In genomic region chr1:118481091-118481490, GRCh38 we compare ENCODE assay signal across 22 cellular contexts.
"Had no signal": no experiment of that assay in that cellular context is flagged by ENCODE, and none has a peak within 500 bp of the region (broad histone marks: within the 10 kb centered on the region; RNA-seq: fewer than 3 reads in every experiment).

No MANE protein-coding gene starts in this region.

- H3K27me3 Mint-ChIP-seq: activated CD4-positive, alpha-beta T cell treated with anti-CD3 and anti-CD28 coated beads, Interleukin-2, amount 10 ng/mL, durations not matched to agents 7 days and 5 days; activated naive CD4-positive, alpha-beta T cell treated with anti-CD3 and anti-CD28 coated beads, Interleukin-2, amount 10 ng/mL, durations not matched to agents 7 days and 5 days; dendritic cell treated with granulocyte-macrophage colony-stimulating factor and Interleukin-4, amounts not matched to agents 40 ng/mL and 50 ng/mL, for 4 days; naive thymus-derived CD8-positive, alpha-beta T cell; stimulated activated memory B cell treated with anti-CD40 and anti-IgM and Interleukin-4, amounts not matched to agents 10 μg/mL and 1 μg/mL and 100 μg/mL, for 72 hours had no signal

- H3K4me3 Mint-ChIP-seq: activated CD4-positive, alpha-beta T cell treated with anti-CD3 and anti-CD28 coated beads, Interleukin-2, amount 10 ng/mL, durations not matched to agents 7 days and 5 days; activated CD8-positive, alpha-beta T cell treated with anti-CD3 and anti-CD28 coated beads, Interleukin-2, amount 10 ng/mL, durations not matched to agents 7 days and 5 days; activated naive CD4-positive, alpha-beta T cell treated with anti-CD3 and anti-CD28 coated beads, Interleukin-2, amount 10 ng/mL, durations not matched to agents 7 days and 5 days; activated T-cell treated with anti-CD3 and anti-CD28 coated beads, Interleukin-2, amount 50 U/mL, for 4 hours; dendritic cell treated with granulocyte-macrophage colony-stimulating factor and Interleukin-4, amounts not matched to agents 40 ng/mL and 50 ng/mL, for 4 days; immature natural killer cell; naive thymus-derived CD8-positive, alpha-beta T cell; stimulated activated memory B cell treated with anti-CD40 and anti-IgM and Interleukin-4, amounts not matched to agents 10 μg/mL and 1 μg/mL and 100 μg/mL, for 72 hours had no signal

- DNase-seq: activated CD4-positive, alpha-beta T cell treated with anti-CD3 and anti-CD28 coated beads, Interleukin-2, amount 10 ng/mL, durations not matched to agents 7 days and 5 days; activated CD4-positive, CD25-positive, alpha-beta regulatory T cell; activated CD8-positive, alpha-beta memory T cell treated with anti-CD3 and anti-CD28 coated beads, Interleukin-2, amount 50 U/mL, for 4 hours; activated CD8-positive, alpha-beta T cell treated with anti-CD3 and anti-CD28 coated beads, Interleukin-2, amount 10 ng/mL, durations not matched to agents 7 days and 5 days; activated naive CD4-positive, alpha-beta T cell treated with anti-CD3 and anti-CD28 coated beads, Interleukin-2, amount 10 ng/mL, durations not matched to agents 7 days and 5 days; activated T-cell treated with anti-CD3 and anti-CD28 coated beads, Interleukin-2, amount 50 U/mL, for 4 hours; cerebellar nuclear complex; effector memory CD4-positive, alpha-beta T cell; esophagus squamous epithelium; heart right ventricle; immature natural killer cell; mesendoderm; naive thymus-derived CD8-positive, alpha-beta T cell; right lobe of liver; spleen; stimulated activated CD4-positive, alpha-beta T cell treated with anti-CD3 and anti-CD28 coated beads, Interleukin-4, amount 100 ng/mL, for 4 hours; T-helper 1 cell; T-helper 9 cell; testis; upper lobe of left lung had no signal

- ATAC-seq: activated CD8-positive, alpha-beta T cell treated with anti-CD3 and anti-CD28 coated beads, Interleukin-2, amount 10 ng/mL, durations not matched to agents 7 days and 5 days; activated T-cell treated with anti-CD3 and anti-CD28 coated beads, Interleukin-2, amount 50 U/mL, for 4 hours; heart right ventricle; naive thymus-derived CD8-positive, alpha-beta T cell; right lobe of liver; stimulated activated memory B cell treated with anti-CD40 and anti-IgM and Interleukin-4, amounts not matched to agents 10 μg/mL and 1 μg/mL and 100 μg/mL, for 72 hours had no signal

- H3K4me1 Mint-ChIP-seq: activated CD4-positive, alpha-beta T cell treated with anti-CD3 and anti-CD28 coated beads, Interleukin-2, amount 10 ng/mL, durations not matched to agents 7 days and 5 days; activated naive CD4-positive, alpha-beta T cell treated with anti-CD3 and anti-CD28 coated beads, Interleukin-2, amount 10 ng/mL, durations not matched to agents 7 days and 5 days; immature natural killer cell; naive thymus-derived CD8-positive, alpha-beta T cell; stimulated activated memory B cell treated with anti-CD40 and anti-IgM and Interleukin-4, amounts not matched to agents 10 μg/mL and 1 μg/mL and 100 μg/mL, for 72 hours had no signal

- H3K27ac Mint-ChIP-seq: activated CD4-positive, alpha-beta T cell treated with anti-CD3 and anti-CD28 coated beads, Interleukin-2, amount 10 ng/mL, durations not matched to agents 7 days and 5 days; activated CD8-positive, alpha-beta T cell treated with anti-CD3 and anti-CD28 coated beads, Interleukin-2, amount 10 ng/mL, durations not matched to agents 7 days and 5 days; activated naive CD4-positive, alpha-beta T cell treated with anti-CD3 and anti-CD28 coated beads, Interleukin-2, amount 10 ng/mL, durations not matched to agents 7 days and 5 days; dendritic cell treated with granulocyte-macrophage colony-stimulating factor and Interleukin-4, amounts not matched to agents 40 ng/mL and 50 ng/mL, for 4 days; immature natural killer cell; naive thymus-derived CD8-positive, alpha-beta T cell; stimulated activated memory B cell treated with anti-CD40 and anti-IgM and Interleukin-4, amounts not matched to agents 10 μg/mL and 1 μg/mL and 100 μg/mL, for 72 hours had no signal

- H3K36me3 Mint-ChIP-seq: activated naive CD4-positive, alpha-beta T cell treated with anti-CD3 and anti-CD28 coated beads, Interleukin-2, amount 10 ng/mL, durations not matched to agents 7 days and 5 days; stimulated activated memory B cell treated with anti-CD40 and anti-IgM and Interleukin-4, amounts not matched to agents 10 μg/mL and 1 μg/mL and 100 μg/mL, for 72 hours had no signal
